Comparison of ENCODE assay signal across 20 cellular contexts in the genomic region with DNA sequence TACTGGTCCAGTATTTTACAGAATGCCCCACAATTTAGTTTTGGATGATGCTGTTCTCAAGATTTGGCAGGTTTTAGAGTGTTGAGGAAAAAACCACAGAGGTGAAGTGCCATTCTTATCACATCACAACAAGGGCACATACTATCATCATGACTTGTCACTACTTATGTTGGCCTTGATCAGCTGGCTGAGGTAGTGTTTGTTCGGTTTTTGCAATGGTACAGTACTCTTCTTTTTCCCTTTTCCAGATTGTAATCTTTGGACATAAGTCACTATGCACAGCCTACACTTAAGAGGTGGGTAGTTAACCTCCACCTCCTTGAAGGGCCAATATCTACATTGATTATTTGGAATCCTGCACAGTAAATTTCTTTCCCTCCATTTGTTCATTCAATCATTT.
"Had no signal": no experiment of that assay in that cellular context is flagged by ENCODE, and none has a peak within 500 bp of the region (broad histone marks: within the 10 kb centered on the region; RNA-seq: fewer than 3 reads in every experiment).

No MANE protein-coding gene starts in this region.

- H3K4me3 ChIP-seq: dorsolateral prefrontal cortex, lung, pancreas had no signal

- ATAC-seq: activated CD8-positive, alpha-beta T cell treated with anti-CD3 and anti-CD28 coated beads, Interleukin-2, amount 10 ng/mL, durations not matched to agents 7 days and 5 days; natural killer cell; pancreas; sciatic nerve had no signal

- DNase-seq: activated CD4-positive, alpha-beta T cell treated with anti-CD3 and anti-CD28 coated beads, Interleukin-2, amount 10 ng/mL, durations not matched to agents 7 days and 5 days; activated CD4-positive, CD25-positive, alpha-beta regulatory T cell; activated CD8-positive, alpha-beta T cell treated with anti-CD3 and anti-CD28 coated beads, Interleukin-2, amount 10 ng/mL, durations not matched to agents 7 days and 5 days; activated naive CD4-positive, alpha-beta T cell treated with Interleukin-2 at 50 U/mL for 16 hours; activated naive CD8-positive, alpha-beta T cell treated with anti-CD3 and anti-CD28 coated beads, Interleukin-2, amount 10 ng/mL, durations not matched to agents 7 days and 5 days; activated T-cell treated with anti-CD3 and anti-CD28 coated beads, Interleukin-2, amount 50 U/mL, for 24 hours; amygdala; caudate nucleus; dorsolateral prefrontal cortex; endodermal cell; foreskin fibroblast; glutamatergic neuron; hippocampal formation; islet precursor cell; natural killer cell; pancreas; stimulated activated naive B cell treated with anti-CD40 and anti-IgM and Interleukin-4, amounts not matched to agents 10 μg/mL and 1 μg/mL and 100 μg/mL, for 72 hours had no signal

- H3K9me3 ChIP-seq: pancreas had no signal

- H3K36me3 ChIP-seq: pancreas had no signal

- H3K27me3 ChIP-seq: dorsolateral prefrontal cortex, pancreas had no signal

- H3K27ac ChIP-seq: dorsolateral prefrontal cortex, epithelial cell of prostate, pancreas had no signal
